Comparison of ENCODE assay signal across 29 cellular contexts in the genomic region with DNA sequence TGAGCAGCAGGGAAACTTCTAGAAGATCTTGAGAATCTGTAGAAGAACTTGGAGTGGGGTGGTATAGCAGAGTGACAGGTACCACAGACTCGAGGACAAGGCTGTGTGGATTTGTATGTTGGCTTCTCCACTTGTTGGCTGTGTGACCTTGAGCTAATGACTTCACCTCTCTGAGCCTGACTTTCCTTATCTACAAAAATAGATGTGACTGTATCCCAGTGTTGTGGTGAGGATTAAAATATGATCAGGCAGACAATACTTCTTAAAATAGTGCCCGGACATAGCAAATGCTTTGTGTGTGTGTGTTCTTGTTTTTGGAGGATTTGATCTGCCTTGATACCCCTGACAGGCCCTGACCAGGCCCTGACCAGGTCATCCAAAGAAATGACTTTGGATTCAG. TPM values are rescaled to one million over a fixed set of nuclear protein-coding genes. Genes with fewer than 3 reads are reported as not detected.
"Had no signal": no experiment of that assay in that cellular context is flagged by ENCODE, and none has a peak within 500 bp of the region (broad histone marks: within the 10 kb centered on the region; RNA-seq: fewer than 3 reads in every experiment).

No MANE protein-coding gene starts in this region.

- DNase-seq: activated CD4-positive, alpha-beta memory T cell treated with anti-CD3 and anti-CD28 coated beads for 36 hours; activated CD4-positive, alpha-beta T cell treated with anti-CD3 and anti-CD28 coated beads for 36 hours; activated CD4-positive, alpha-beta T cell treated with anti-CD3 and anti-CD28 coated beads, Interleukin-2, amount 10 ng/mL, durations not matched to agents 24 days and 14 days; activated CD4-positive, CD25-positive, alpha-beta regulatory T cell; activated CD4-positive, CD25-positive, alpha-beta regulatory T cell treated with anti-CD3 and anti-CD28 coated beads, Interleukin-2, amount 50 U/mL, for 72 hours; activated CD8-positive, alpha-beta memory T cell treated with anti-CD3 and anti-CD28 coated beads, Interleukin-2, amount 10 ng/mL, durations not matched to agents 7 days and 5 days; activated CD8-positive, alpha-beta memory T cell treated with anti-CD3 and anti-CD28 coated beads, Interleukin-2, amount 50 U/mL, for 4 hours; activated CD8-positive, alpha-beta T cell treated with anti-CD3 and anti-CD28 coated beads, Interleukin-2, amount 10 ng/mL, durations not matched to agents 7 days and 5 days; activated effector memory CD4-positive, alpha-beta T cell treated with anti-CD3 and anti-CD28 coated beads, Interleukin-2, amount 50 U/mL, for 16 hours; activated naive CD4-positive, alpha-beta T cell treated with anti-CD3 and anti-CD28 coated beads for 36 hours; activated naive CD8-positive, alpha-beta T cell treated with anti-CD3 and anti-CD28 coated beads for 36 hours; activated naive CD8-positive, alpha-beta T cell treated with anti-CD3 and anti-CD28 coated beads, Interleukin-2, amount 50 U/mL, for 24 hours; activated T-cell treated with anti-CD3 and anti-CD28 coated beads, Interleukin-2, amount 50 U/mL, for 1 hour; activated T-cell treated with anti-CD3 and anti-CD28 coated beads, Interleukin-2, amount 50 U/mL, for 48 hours; adrenal gland; amygdala; aorta; body of pancreas; caudate nucleus; cortex of kidney; dermis blood vessel endothelial cell; effector CD4-positive, alpha-beta T cell; effector memory CD8-positive, alpha-beta T cell; erythroblast; foreskin keratinocyte; gastrocnemius medialis; T-helper 2 cell had no signal

- H3K27ac ChIP-seq: adrenal gland, body of pancreas, esophagus muscularis mucosa, foreskin keratinocyte had no signal

- H3K36me3 ChIP-seq: adrenal gland had no signal

- H3K4me1 ChIP-seq: adrenal gland, body of pancreas, esophagus muscularis mucosa, foreskin keratinocyte, gastrocnemius medialis had no signal

- H3K4me3 ChIP-seq: adrenal gland, body of pancreas, esophagus muscularis mucosa, gastrocnemius medialis had no signal

- ATAC-seq: activated CD4-positive, alpha-beta T cell treated with anti-CD3 and anti-CD28 coated beads for 36 hours; activated CD8-positive, alpha-beta memory T cell treated with anti-CD3 and anti-CD28 coated beads, Interleukin-2, amount 10 ng/mL, durations not matched to agents 7 days and 5 days; activated CD8-positive, alpha-beta T cell treated with anti-CD3 and anti-CD28 coated beads, Interleukin-2, amount 10 ng/mL, durations not matched to agents 7 days and 5 days; activated naive CD8-positive, alpha-beta T cell treated with anti-CD3 and anti-CD28 coated beads, Interleukin-2, amount 50 U/mL, for 24 hours; body of pancreas; effector memory CD8-positive, alpha-beta T cell; foreskin keratinocyte had no signal

- FAIRE-seq: colon had no signal

- H3K27me3 ChIP-seq: adrenal gland, body of pancreas, gastrocnemius medialis had no signal

- H3K9me3 ChIP-seq: adrenal gland, body of pancreas, esophagus muscularis mucosa, gastrocnemius medialis had no signal

RNA-seq across cellular contexts. Expression of a gene that starts 40.8 kb away (rescaled TPM):
- total RNA-seq: foreskin keratinocyte had no signal
- polyA plus RNA-seq: foreskin keratinocyte had no signal
